8 cellular contexts compared by ENCODE assay signal in the genomic region with DNA sequence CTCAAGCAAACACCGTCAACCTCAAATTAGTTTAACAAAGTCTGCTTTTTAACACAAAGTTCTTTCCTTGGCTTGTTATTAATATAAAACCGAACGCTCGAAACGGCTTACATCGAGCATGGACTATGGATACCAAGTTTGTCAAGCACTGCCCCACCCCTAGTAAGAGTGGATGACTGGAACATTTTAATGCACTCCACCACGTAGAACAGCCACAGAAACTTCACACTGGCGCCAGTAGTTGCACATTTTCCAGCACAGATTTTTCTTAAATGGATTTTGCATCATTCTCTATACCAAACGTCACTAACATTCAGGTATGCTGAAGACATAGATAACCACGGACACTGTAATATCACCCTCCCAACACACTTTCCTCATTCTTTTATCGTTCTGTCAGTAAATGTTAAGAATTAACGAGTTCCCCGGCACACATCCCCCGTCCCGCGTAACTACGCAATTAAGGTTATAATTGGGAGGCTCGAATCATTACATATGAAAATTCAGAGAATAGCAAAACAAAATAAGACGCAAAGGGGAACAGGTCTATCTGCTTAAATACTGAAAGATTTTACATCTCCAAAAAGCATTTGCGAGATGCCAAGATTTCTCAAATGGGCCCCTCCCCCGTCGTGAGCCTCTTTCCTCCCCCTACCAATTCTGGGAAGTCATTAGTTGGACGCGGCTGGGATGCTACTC. TPM values are rescaled to one million over a fixed set of nuclear protein-coding genes. Genes with fewer than 3 reads are reported as not detected.
A peak's percentile ranks its signal among the peaks of the same experiment; 100 is the strongest.
DNase-seq lines count a peak whose midpoint lies in the region; ATAC-seq and TF ChIP-seq lines count a peak whose summit lies in the region.

No MANE protein-coding gene starts in this region.

- no peaks in the 10 kb centered on the region for H4K20me1 ChIP-seq in H9 (ENCODE audit: control insufficient read depth, insufficient read depth, insufficient read length)

- no peak overlapping the region for H2BK15ac ChIP-seq in H9 (ENCODE audit: low read depth, low read length)

- H4K8ac ChIP-seq in H9 (replicated peaks; ENCODE audit: insufficient read length, low read depth, low read length), result no peak overlapping the region

- H3K27ac Mint-ChIP-seq in H9, result peak overlapping the region; percentile 90 to 97 (median 92)
- H3K27ac Mint-ChIP-seq in activated CD4-positive, alpha-beta T cell treated with anti-CD3 and anti-CD28 coated beads, Interleukin-2, amount 10 ng/mL, durations not matched to agents 7 days and 5 days, result no peak overlapping the region

- no peak overlapping the region for H3T11ph ChIP-seq in H9 (ENCODE audit: low read length)

- peak overlapping the region; percentile 99 for H3K4me3 Mint-ChIP-seq in H9
- peak overlapping the region; percentile 74 for H3K4me3 Mint-ChIP-seq in activated CD4-positive, alpha-beta T cell treated with anti-CD3 and anti-CD28 coated beads, Interleukin-2, amount 10 ng/mL, durations not matched to agents 7 days and 5 days

- H2AFZ ChIP-seq in ACC112 (ENCODE audit: low read length, unreplicated experiment) (peak overlapping the region; percentile 49), H9 (ENCODE audit: low read length) (no peak overlapping the region), neuron (ENCODE audit: low read depth, low read length) (no peak overlapping the region)

- no peak overlapping the region for H4K91ac ChIP-seq in H9 (ENCODE audit: insufficient read length, low read depth, low read length)

- no CpG with 5 or more reads among the region's 24 CpGs for WGBS in H9 (ENCODE audit: extremely low coverage, insufficient read length, low lambda C conversion rate)

- H2BK120ac ChIP-seq in H9 (ENCODE audit: low read depth, low read length, poor library complexity, severe bottlenecking), result no peak overlapping the region

- H3K9me3 ChIP-seq in H9 (ENCODE audit: control insufficient read depth, low read depth, low read length), result no peaks in the 10 kb centered on the region
- no peaks in the 10 kb centered on the region for H3K9me3 ChIP-seq in neuron (ENCODE audit: low read length)

- no peak for TF ChIP-seq CTCF in H9 (conservative IDR thresholded peaks at IDR 0.05)
- no peak for TF ChIP-seq CTCF in foreskin fibroblast (IDR thresholded peaks at IDR 0.05; ENCODE audit: low read depth, low read length)

- peaks cover 5% of the 10 kb centered on the region for H3K23me2 ChIP-seq in H9 (ENCODE audit: insufficient read length, low read depth, low read length, poor library complexity, severe bottlenecking)

- peak overlapping the region; percentile 68; the same call in 1 of the 2 replicates for H3K14ac ChIP-seq in H9 (ENCODE audit: insufficient read depth, low read length)

- no peaks in the 10 kb centered on the region; a peak in 1 of 5 replicates for H3K9me3 Mint-ChIP-seq in H9
- H3K9me3 Mint-ChIP-seq in activated CD4-positive, alpha-beta T cell treated with anti-CD3 and anti-CD28 coated beads, Interleukin-2, amount 10 ng/mL, durations not matched to agents 7 days and 5 days, result no peaks in the 10 kb centered on the region

- no peak overlapping the region for H3K4ac ChIP-seq in H9 (ENCODE audit: low read depth, low read length)

- H3K4me2 ChIP-seq in H9 (ENCODE audit: insufficient read depth, insufficient read length, low read length), result peak overlapping the region; percentile 97

- CTCF ChIA-PET in activated CD4-positive, alpha-beta T cell treated with anti-CD3 and anti-CD28 coated beads, Interleukin-2, amount 10 ng/mL, durations not matched to agents 7 days and 5 days (lab: Charles Lee), result no interaction called here

- peaks cover 2 to 24% (median 20%) of the 10 kb centered on the region in 3 experiments; a peak in 5 of 7 replicates for H3K36me3 Mint-ChIP-seq in H9 (ENCODE audit: insufficient read depth in 1 of 3, low read depth in 3 of 3)
- H3K36me3 Mint-ChIP-seq in activated CD4-positive, alpha-beta T cell treated with anti-CD3 and anti-CD28 coated beads, Interleukin-2, amount 10 ng/mL, durations not matched to agents 7 days and 5 days (ENCODE audit: low read depth), result no peaks in the 10 kb centered on the region

- peak overlapping the region; percentile 72 for H3K27ac ChIP-seq in ACC112 (ENCODE audit: low read depth, low read length)
- H3K27ac ChIP-seq in H9 (ENCODE audit: insufficient read length, low read depth, low read length), result no peak overlapping the region

- no peak overlapping the region for H4K5ac ChIP-seq in H9 (ENCODE audit: insufficient read length, low read depth, low read length)

- H3K36me3 ChIP-seq in ACC112 (ENCODE audit: insufficient read depth, low read length) (peaks cover 9% of the 10 kb centered on the region; the same call in 1 of the 2 replicates), neuron (ENCODE audit: insufficient read depth, low read length) (peaks cover 9% of the 10 kb centered on the region)

- H2BK20ac ChIP-seq in H9 (ENCODE audit: low read depth, low read length, poor library complexity, severe bottlenecking), result no peak overlapping the region

- H3K27me3 ChIP-seq in ACC112 (ENCODE audit: insufficient read depth, low read length), result no peaks in the 10 kb centered on the region
- no peaks in the 10 kb centered on the region for H3K27me3 ChIP-seq in H9 (ENCODE audit: insufficient read depth, low read length)
- no peaks in the 10 kb centered on the region for H3K27me3 ChIP-seq in neuron (ENCODE audit: insufficient read depth, low read length)

- peaks cover 30% of the 10 kb centered on the region for H3K4me1 ChIP-seq in ACC112 (ENCODE audit: control insufficient read depth, insufficient read depth, low read length, unreplicated experiment)
- H3K4me1 ChIP-seq in H9 (ENCODE audit: insufficient read depth, low read length), result peaks cover 3% of the 10 kb centered on the region; the same call in 1 of the 2 replicates
- peaks cover 25% of the 10 kb centered on the region for H3K4me1 ChIP-seq in neuron (ENCODE audit: insufficient read depth, low read length)

- DNase-seq in H9, result no peak
- DNase-seq in activated CD4-positive, alpha-beta T cell treated with anti-CD3 and anti-CD28 coated beads, Interleukin-2, amount 10 ng/mL, durations not matched to agents 7 days and 5 days, result no peak
- peak in 1 of 2 donors; percentile 71 for DNase-seq in foreskin fibroblast
- DNase-seq in stimulated activated CD4-positive, alpha-beta T cell treated with anti-CD3 and anti-CD28 coated beads, Interleukin-12 subunit alpha, Interleukin-12 subunit beta, amount 100 ng/mL, for 4 hours, result no peak
- DNase-seq in iPS-NIHi7 (ENCODE audit: extremely low spot score), result no peak

- no peak overlapping the region for H2BK12ac ChIP-seq in H9 (ENCODE audit: insufficient read length, low read depth, low read length)

- no peak overlapping the region for H3K56ac ChIP-seq in H9 (ENCODE audit: insufficient read length, low read depth, low read length)

- H3K9ac ChIP-seq in H9 (ENCODE audit: extremely low read depth, insufficient read length, low read length), result peak overlapping the region; percentile 86

- no peak overlapping the region for H2AK5ac ChIP-seq in H9 (ENCODE audit: insufficient read length, low read length)

- H3K4me3 ChIP-seq in ACC112 (ENCODE audit: low read depth, low read length) (peak overlapping the region; percentile 96), foreskin fibroblast (ENCODE audit: low read depth in 1 of 2, low read length in 2 of 2) (peak overlapping the region; percentile 90 to 98), neuron (ENCODE audit: low read length) (peak overlapping the region; percentile 65)

- H3K79me2 ChIP-seq in ACC112 (ENCODE audit: control insufficient read depth, insufficient read depth, low read length, unreplicated experiment) (peaks cover 59% of the 10 kb centered on the region), H9 (ENCODE audit: insufficient read depth, low read length) (peaks cover 27% of the 10 kb centered on the region)

- no peak overlapping the region for H2BK5ac ChIP-seq in H9 (ENCODE audit: insufficient read length, low read length)

- POLR2A ChIA-PET in activated CD4-positive, alpha-beta T cell treated with anti-CD3 and anti-CD28 coated beads, Interleukin-2, amount 10 ng/mL, durations not matched to agents 7 days and 5 days (lab: Charles Lee), result no interaction called here

- H3K23ac ChIP-seq in H9 (ENCODE audit: insufficient read length, low read depth, low read length), result no peak overlapping the region

- H3K79me1 ChIP-seq in H9 (ENCODE audit: insufficient read depth, low read depth, low read length, poor library complexity, severe bottlenecking), result no peaks in the 10 kb centered on the region

- H3K27me3 Mint-ChIP-seq in H9 (ENCODE audit: low read depth), result no peaks in the 10 kb centered on the region; the same call in 1 of the 2 replicates
- peaks cover 64% of the 10 kb centered on the region for H3K27me3 Mint-ChIP-seq in activated CD4-positive, alpha-beta T cell treated with anti-CD3 and anti-CD28 coated beads, Interleukin-2, amount 10 ng/mL, durations not matched to agents 7 days and 5 days

- no peak for ATAC-seq in GM21786 (IDR thresholded peaks at IDR 0.05; ENCODE audit: unreplicated experiment)

- peak overlapping the region; percentile 64 for H3K18ac ChIP-seq in H9 (ENCODE audit: insufficient read length, low read depth, low read length)

- peaks cover 42 to 46% of the 10 kb centered on the region in 2 experiments for H3K4me1 Mint-ChIP-seq in H9
- H3K4me1 Mint-ChIP-seq in activated CD4-positive, alpha-beta T cell treated with anti-CD3 and anti-CD28 coated beads, Interleukin-2, amount 10 ng/mL, durations not matched to agents 7 days and 5 days, result peaks cover 19% of the 10 kb centered on the region

RNA-seq across cellular contexts. Expression of a gene that starts 1.0 kb away (rescaled TPM):
- 128 and 136 TPM in 2 replicates for total RNA-seq in H9 (2021)
- total RNA-seq in activated CD4-positive, alpha-beta T cell treated with anti-CD3 and anti-CD28 coated beads, Interleukin-2, amount 10 ng/mL, durations not matched to agents 7 days and 5 days, result under 1 TPM; 0.25 to 0.40 TPM

Comparison
In these comparisons a context has a peak if more than half of its experiments do, and no peak if none do; other contexts are left out.
1. RNA of a gene that starts 1.0 kb away (total RNA-seq): 128 to 136 TPM in H9; 0.25 to 0.40 TPM in activated CD4-positive, alpha-beta T cell treated with anti-CD3 and anti-CD28 coated beads, Interleukin-2, amount 10 ng/mL, durations not matched to agents 7 days and 5 days; every median in the first group is over 10 times any median in the second.
2. Peak in every context shown above with its lines, with median percentiles within 50 percentile points of each other: H3K4me3 ChIP-seq.